ENCODE assay signal across 8 cellular contexts in the genomic region with DNA sequence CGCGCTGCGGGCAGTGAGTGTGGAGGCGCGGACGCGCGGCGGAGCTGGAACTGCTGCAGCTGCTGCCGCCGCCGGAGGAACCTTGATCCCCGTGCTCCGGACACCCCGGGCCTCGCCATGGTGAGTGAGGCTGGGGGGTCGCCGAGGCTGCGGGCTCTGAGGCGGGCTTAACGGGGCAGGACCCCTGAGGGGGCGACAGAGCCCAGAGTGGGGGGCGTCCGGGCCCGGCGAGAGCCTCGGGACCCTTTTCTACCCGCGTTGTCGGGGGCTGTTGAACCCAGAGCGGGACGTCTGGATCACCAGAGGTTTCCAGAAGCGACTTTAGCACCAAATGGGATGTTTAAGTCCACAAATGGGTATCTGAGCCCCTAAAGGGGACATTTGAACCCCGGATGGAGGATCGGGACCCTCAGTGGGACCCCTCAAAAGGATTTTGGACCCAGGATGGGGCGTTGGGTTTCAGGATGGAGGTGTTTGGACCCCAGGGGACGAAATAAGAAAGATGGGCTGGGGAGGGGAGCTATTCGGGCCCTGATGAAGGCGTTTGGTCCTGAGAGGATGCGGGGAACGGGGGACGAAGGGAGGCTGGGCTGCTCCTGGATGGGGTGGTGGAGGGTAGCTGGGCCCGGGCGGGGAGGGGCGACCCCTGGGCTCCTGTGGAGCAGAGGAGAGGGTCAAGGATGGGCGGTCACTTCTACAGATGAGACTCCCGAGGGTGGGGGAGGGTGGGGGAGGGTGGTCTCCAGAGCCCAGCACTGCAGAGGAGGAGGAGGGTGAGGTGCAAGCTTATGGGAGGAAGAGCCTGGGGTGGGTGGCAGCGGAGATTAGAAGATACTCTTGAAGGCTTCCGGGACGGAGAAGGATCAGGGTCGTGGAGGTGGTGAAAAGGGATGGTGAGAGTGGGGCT. TPM values are rescaled to one million over a fixed set of nuclear protein-coding genes. Genes with fewer than 3 reads are reported as not detected.
DNase-seq lines count a peak whose midpoint lies in the region; ATAC-seq, FAIRE-seq and TF ChIP-seq lines count a peak whose summit lies in the region.

A gene (plus strand): TSS at position 13 of the 907 bp plus-strand sequence. CDS start 105 bp downstream, at position 118.

- peak within 1 kb of the TSS; percentile 90 for H3K27ac ChIP-seq in DOHH2 (ENCODE audit: low read depth, low read length)
- H3K27ac ChIP-seq in KMS-11, result peak within 1 kb of the TSS; percentile 98
- H3K27ac ChIP-seq in body of pancreas, result peak within 1 kb of the TSS; percentile 98 to 100 (median 99)
- H3K27ac ChIP-seq in kidney (ENCODE audit: low read depth in 2 of 2, low read length in 2 of 2), result peak within 1 kb of the TSS; percentile 100

- H3K36me3 ChIP-seq in DOHH2 (ENCODE audit: control insufficient read depth, low read length), result peaks cover 48% of the 10 kb centered on the region
- H3K36me3 ChIP-seq in KMS-11 (ENCODE audit: insufficient read depth), result no peaks in the 10 kb centered on the region
- H3K36me3 ChIP-seq in body of pancreas (replicated peaks in 1 of 2; ENCODE audit: insufficient read depth in 1 of 2, low read depth in 2 of 2), result peaks cover 0 to 3% of the 10 kb centered on the region in 2 donors
- H3K36me3 ChIP-seq in kidney (ENCODE audit: control insufficient read depth in 1 of 2, insufficient read depth in 2 of 2, low read length in 2 of 2), result peaks cover 8 to 10% of the 10 kb centered on the region in 2 donors

- ATAC-seq in body of pancreas (no peak), GM21737 (IDR thresholded peaks at IDR 0.05; ENCODE audit: unreplicated experiment) (no peak)
- no peak for ATAC-seq in stimulated activated naive B cell treated with anti-CD40 and anti-IgM and Interleukin-4, amounts not matched to agents 10 μg/mL and 1 μg/mL and 100 μg/mL, for 72 hours (replicated peaks)

- peak within 1 kb of the TSS; percentile 81 for H3K4me3 ChIP-seq in DOHH2 (ENCODE audit: low read length)
- no peak within 1 kb of the TSS for H3K4me3 ChIP-seq in KMS-11 (IDR thresholded peaks at IDR 0.05; ENCODE audit: insufficient read depth, low read depth, low read length)
- peak within 1 kb of the TSS; percentile 84 to 98 for H3K4me3 ChIP-seq in body of pancreas
- H3K4me3 ChIP-seq in kidney (ENCODE audit: low read length in 2 of 2), result peak within 1 kb of the TSS; percentile 92 to 97

- peaks cover 19% of the 10 kb centered on the region for H4K20me1 ChIP-seq in DOHH2 (ENCODE audit: control insufficient read depth, insufficient read depth, low read depth, low read length)
- H4K20me1 ChIP-seq in KMS-11 (ENCODE audit: insufficient read depth), result peaks cover 4% of the 10 kb centered on the region; the same call in 1 of the 2 replicates

- FAIRE-seq in kidney (lab: Jason Lieb, UNC), result no peak

- TF ChIP-seq CTCF in DOHH2 (IDR thresholded peaks at IDR 0.05; ENCODE audit: low read depth, low read length, poor library complexity, severe bottlenecking), result no peak
- TF ChIP-seq CTCF in KMS-11 (conservative IDR thresholded peaks at IDR 0.05; ENCODE audit: low read depth, low read length), result no peak
- no peak for TF ChIP-seq CTCF in body of pancreas (IDR thresholded peaks at IDR 0.05)
- TF ChIP-seq CTCF in kidney (IDR thresholded peaks at IDR 0.05; ENCODE audit: borderline replicate concordance, extremely low read depth, insufficient read depth), result no peak

- H3K9me3 ChIP-seq in DOHH2 (ENCODE audit: control insufficient read depth, insufficient read depth, low read length), result peaks cover 9% of the 10 kb centered on the region
- no peaks in the 10 kb centered on the region for H3K9me3 ChIP-seq in body of pancreas
- no peaks in the 10 kb centered on the region for H3K9me3 ChIP-seq in kidney (ENCODE audit: control insufficient read depth in 1 of 2, low read length in 2 of 2)

- peak; percentile 90 to 92 (median 91) for TF ChIP-seq POLR2A in body of pancreas (IDR thresholded peaks at IDR 0.05)

- peaks cover 24% of the 10 kb centered on the region for H3K4me1 ChIP-seq in DOHH2 (ENCODE audit: control insufficient read depth, low read length)
- peaks cover 21% of the 10 kb centered on the region for H3K4me1 ChIP-seq in KMS-11 (ENCODE audit: low read depth, poor library complexity, severe bottlenecking)
- H3K4me1 ChIP-seq in body of pancreas, result peaks cover 39% of the 10 kb centered on the region
- peaks cover 20 to 33% of the 10 kb centered on the region in 2 donors for H3K4me1 ChIP-seq in kidney (ENCODE audit: control insufficient read depth in 1 of 2, insufficient read depth in 1 of 2, low read depth in 1 of 2, low read length in 2 of 2)

- peaks cover 48% of the 10 kb centered on the region for H3K79me2 ChIP-seq in DOHH2 (ENCODE audit: control insufficient read depth, low read length)
- H3K79me2 ChIP-seq in KMS-11 (ENCODE audit: insufficient read depth, low read depth), result peaks cover 32% of the 10 kb centered on the region; the same call in 1 of the 2 replicates

- peak within 1 kb of the TSS; percentile 86 for H3K4me2 ChIP-seq in DOHH2 (ENCODE audit: low read length)
- H3K4me2 ChIP-seq in KMS-11, result peak within 1 kb of the TSS; percentile 99

- peak within 1 kb of the TSS; percentile 96 to 99 for H3K4me3 Mint-ChIP-seq in stimulated activated naive B cell treated with anti-CD40 and anti-IgM and Interleukin-4, amounts not matched to agents 10 μg/mL and 1 μg/mL and 100 μg/mL, for 72 hours

- H3K27ac Mint-ChIP-seq in stimulated activated naive B cell treated with anti-CD40 and anti-IgM and Interleukin-4, amounts not matched to agents 10 μg/mL and 1 μg/mL and 100 μg/mL, for 72 hours, result peak within 1 kb of the TSS; percentile 100

- DNase-seq in body of pancreas, result peak in 1 of 4 donors; percentile 34
- peak; percentile 84 for DNase-seq in kidney
- DNase-seq in stimulated activated naive B cell treated with anti-CD40 and anti-IgM and Interleukin-4, amounts not matched to agents 10 μg/mL and 1 μg/mL and 100 μg/mL, for 72 hours, result no peak
- no peak for DNase-seq in NCI-H345 treated with DMSO at 0.1 percent for 48 hours (lab: John Stamatoyannopoulos, UW; ENCODE audit: unreplicated experiment)
- no peak for DNase-seq in ecto neural progenitor cell (ENCODE audit: low spot score)

- H3F3A ChIP-seq in DOHH2 (ENCODE audit: control insufficient read depth, insufficient read depth), result 0 out of 2 replicates have a peak, but pooled peaks cover 2% of the 10 kb centered on the region

- peaks cover 10% of the 10 kb centered on the region in 2 donors for H3K9me3 Mint-ChIP-seq in stimulated activated naive B cell treated with anti-CD40 and anti-IgM and Interleukin-4, amounts not matched to agents 10 μg/mL and 1 μg/mL and 100 μg/mL, for 72 hours

- H2AFZ ChIP-seq in KMS-11 (ENCODE audit: low read depth), result peak within 1 kb of the TSS; percentile 87

- peak within 1 kb of the TSS; percentile 99 for H3K9ac ChIP-seq in KMS-11
- H3K9ac ChIP-seq in kidney (ENCODE audit: low read length in 2 of 2), result peak within 1 kb of the TSS; percentile 97 to 99

- peaks cover 29 to 40% of the 10 kb centered on the region in 2 donors for H3K4me1 Mint-ChIP-seq in stimulated activated naive B cell treated with anti-CD40 and anti-IgM and Interleukin-4, amounts not matched to agents 10 μg/mL and 1 μg/mL and 100 μg/mL, for 72 hours

- H3K36me3 Mint-ChIP-seq in stimulated activated naive B cell treated with anti-CD40 and anti-IgM and Interleukin-4, amounts not matched to agents 10 μg/mL and 1 μg/mL and 100 μg/mL, for 72 hours, result peaks cover 24 to 35% of the 10 kb centered on the region in 2 donors

- intact Hi-C loops in body of pancreas (cut with DNase I) (no loop called here), kidney (cut with DNase I) (no loop called here)

- H3K27me3 ChIP-seq in DOHH2 (ENCODE audit: control insufficient read depth, low read length) (no peaks in the 10 kb centered on the region), KMS-11 (ENCODE audit: insufficient read depth, low read depth) (no peaks in the 10 kb centered on the region), body of pancreas (no peaks in the 10 kb centered on the region)

- H3K27me3 Mint-ChIP-seq in stimulated activated naive B cell treated with anti-CD40 and anti-IgM and Interleukin-4, amounts not matched to agents 10 μg/mL and 1 μg/mL and 100 μg/mL, for 72 hours, result no peaks in the 10 kb centered on the region

- no peaks in the 10 kb centered on the region for H3K9me2 ChIP-seq in DOHH2 (replicated peaks; ENCODE audit: control insufficient read depth, low read length)

- WGBS in body of pancreas, 2 donors, result 0 to 1% methylated on average over 18 to 38 of the region's 51 CpGs

RNA-seq across cellular contexts. Expression of the gene that starts here (rescaled TPM):
- 10 to 100 TPM; 70.5 to 79.6 TPM for total RNA-seq in body of pancreas
- 217 TPM for total RNA-seq in kidney
- 350 TPM for polyA plus RNA-seq in kidney (ENCODE audit: insufficient read depth, low read depth, low replicate concordance)
